Comparison of ENCODE assay signal across 17 cellular contexts in the genomic region with DNA sequence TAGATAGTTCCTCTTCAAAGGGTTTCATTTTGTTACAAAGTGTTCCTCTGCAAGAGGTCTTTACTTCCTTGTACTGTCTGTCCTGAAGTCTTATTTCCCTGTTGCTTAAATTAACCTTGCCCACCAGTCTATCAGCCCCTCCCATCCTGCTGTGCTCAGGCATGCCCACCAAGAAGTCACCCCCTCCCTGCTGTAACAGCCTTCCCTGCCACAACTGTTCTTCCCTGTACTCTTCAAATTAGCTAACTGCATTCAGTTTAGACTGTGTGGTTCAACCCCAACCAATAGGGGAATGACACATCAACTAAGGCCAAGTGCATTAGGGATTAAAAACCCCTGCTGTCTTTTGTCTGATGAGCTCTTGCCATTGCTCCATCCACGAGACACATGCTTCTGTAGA. TPM values are rescaled to one million over a fixed set of nuclear protein-coding genes. Genes with fewer than 3 reads are reported as not detected.
DNase-seq lines count a peak whose midpoint lies in the region; ATAC-seq and TF ChIP-seq lines count a peak whose summit lies in the region.
"Had no signal": no experiment of that assay in that cellular context is flagged by ENCODE, and none has a peak within 500 bp of the region (broad histone marks: within the 10 kb centered on the region; RNA-seq: fewer than 3 reads in every experiment).

No MANE protein-coding gene starts in this region.

- POLR2A ChIA-PET in activated CD4-positive, alpha-beta memory T cell treated with anti-CD3 and anti-CD28 coated beads, Interleukin-2, amount 10 ng/mL, durations not matched to agents 7 days and 5 days (lab: Charles Lee) = no interaction called here

- no peak for TF ChIP-seq CTCF in DND-41 (IDR thresholded peaks at IDR 0.05; ENCODE audit: borderline replicate concordance, extremely low read depth, low read length, poor library complexity, severe bottlenecking)

- no peak for DNase-seq in DND-41
- DNase-seq in NOMO-1 treated with DMSO at 0.1 percent for 48 hours (lab: John Stamatoyannopoulos, UW; ENCODE audit: unreplicated experiment) = peak; percentile 88
- peak; percentile 58 for DNase-seq in globus pallidus (ENCODE audit: low spot score)
- DNase-seq in putamen (ENCODE audit: low spot score) = peak; percentile 41
- DNase-seq in activated CD4-positive, alpha-beta memory T cell treated with anti-CD3 and anti-CD28 coated beads, Interleukin-2, amount 10 ng/mL, durations not matched to agents 7 days and 5 days = no peak
- no peak for DNase-seq in stimulated activated CD4-positive, alpha-beta T cell treated with anti-CD3 and anti-CD28 coated beads, Interleukin-4, amount 100 ng/mL, for 4 hours
- DNase-seq: Calu3; cerebellar nuclear complex; endodermal cell; KG1; NCI-H146; PC-3; stimulated activated CD4-positive, alpha-beta T cell treated with anti-CD3 and anti-CD28 coated beads, Interleukin-1b, Interleukin-23, amount 100 ng/mL, for 48 hours had no signal

- CTCF ChIA-PET in activated CD4-positive, alpha-beta memory T cell treated with anti-CD3 and anti-CD28 coated beads, Interleukin-2, amount 10 ng/mL, durations not matched to agents 7 days and 5 days (lab: Charles Lee) = no interaction called here

- no peaks in the 10 kb centered on the region for H3K36me3 Mint-ChIP-seq in activated T-helper 17 cell treated with anti-CD3 and anti-CD28 coated beads, Interleukin-2, amount 50 U/mL, for 72 hours (ENCODE audit: low read depth)
- no peaks in the 10 kb centered on the region for H3K36me3 Mint-ChIP-seq in activated CD4-positive, alpha-beta memory T cell treated with anti-CD3 and anti-CD28 coated beads, Interleukin-2, amount 10 ng/mL, durations not matched to agents 7 days and 5 days (ENCODE audit: low read depth)

- no peaks in the 10 kb centered on the region for H3K79me2 ChIP-seq in DND-41 (ENCODE audit: insufficient read depth, low read length)

- no peak overlapping the region for H3K4me2 ChIP-seq in DND-41 (ENCODE audit: insufficient read depth, low read length)

- H3K27me3 Mint-ChIP-seq in activated T-helper 17 cell treated with anti-CD3 and anti-CD28 coated beads, Interleukin-2, amount 50 U/mL, for 72 hours = peaks cover 4% of the 10 kb centered on the region
- H3K27me3 Mint-ChIP-seq in activated CD4-positive, alpha-beta memory T cell treated with anti-CD3 and anti-CD28 coated beads, Interleukin-2, amount 10 ng/mL, durations not matched to agents 7 days and 5 days = no peaks in the 10 kb centered on the region

- H3K4me3 ChIP-seq in DND-41 (ENCODE audit: low read depth in 1 of 2, low read length in 2 of 2) = no peak overlapping the region

- H3K4me1 Mint-ChIP-seq in activated T-helper 17 cell treated with anti-CD3 and anti-CD28 coated beads, Interleukin-2, amount 50 U/mL, for 72 hours = no peaks in the 10 kb centered on the region
- H3K4me1 Mint-ChIP-seq in activated CD4-positive, alpha-beta memory T cell treated with anti-CD3 and anti-CD28 coated beads, Interleukin-2, amount 10 ng/mL, durations not matched to agents 7 days and 5 days = no peaks in the 10 kb centered on the region
- H3K4me1 Mint-ChIP-seq: endodermal cell had no signal

- H3K9me3 ChIP-seq in DND-41 (ENCODE audit: insufficient read depth, low read length, severe bottlenecking) = peaks cover 19% of the 10 kb centered on the region

- H3K4me1 ChIP-seq in DND-41 (ENCODE audit: insufficient read depth, low read length) = peaks cover 14% of the 10 kb centered on the region

- peak overlapping the region; percentile 68 for H2AFZ ChIP-seq in DND-41 (ENCODE audit: low read depth, low read length)

- no peaks in the 10 kb centered on the region for H3K27me3 ChIP-seq in DND-41 (ENCODE audit: insufficient read depth, low read length, poor library complexity)

- H3K4me3 Mint-ChIP-seq in activated T-helper 17 cell treated with anti-CD3 and anti-CD28 coated beads, Interleukin-2, amount 50 U/mL, for 72 hours = no peak overlapping the region
- H3K4me3 Mint-ChIP-seq in activated CD4-positive, alpha-beta memory T cell treated with anti-CD3 and anti-CD28 coated beads, Interleukin-2, amount 10 ng/mL, durations not matched to agents 7 days and 5 days = no peak overlapping the region
- H3K4me3 Mint-ChIP-seq: endodermal cell had no signal

- peak overlapping the region; percentile 6; the same call in 1 of the 2 replicates for H3K9ac ChIP-seq in DND-41 (ENCODE audit: low read depth, low read length)

- peak overlapping the region; percentile 63; the same call in 1 of the 2 replicates for H3K27ac ChIP-seq in DND-41 (ENCODE audit: low read length)
- H3K27ac ChIP-seq: HL-60 had no signal

- peaks cover 22% of the 10 kb centered on the region for H3K9me3 Mint-ChIP-seq in activated T-helper 17 cell treated with anti-CD3 and anti-CD28 coated beads, Interleukin-2, amount 50 U/mL, for 72 hours
- peaks cover 36% of the 10 kb centered on the region for H3K9me3 Mint-ChIP-seq in activated CD4-positive, alpha-beta memory T cell treated with anti-CD3 and anti-CD28 coated beads, Interleukin-2, amount 10 ng/mL, durations not matched to agents 7 days and 5 days

- peak; percentile 54 for ATAC-seq in DND-41 (ENCODE audit: insufficient read depth, low read depth)
- no peak for ATAC-seq in activated T-helper 17 cell treated with anti-CD3 and anti-CD28 coated beads, Interleukin-2, amount 50 U/mL, for 72 hours (replicated peaks)
- ATAC-seq in HG02970 (IDR thresholded peaks at IDR 0.05; ENCODE audit: low FRiP score, unreplicated experiment) = no peak
- ATAC-seq: PC-3, SK-N-SH treated with all-trans-retinoic acid at 6 μM for 48 hours had no signal

- H4K20me1 ChIP-seq in DND-41 (ENCODE audit: insufficient read depth, low read length) = no peaks in the 10 kb centered on the region

- no peaks in the 10 kb centered on the region for H3K36me3 ChIP-seq in DND-41 (ENCODE audit: insufficient read depth, low read length)

- H3K27ac Mint-ChIP-seq in activated T-helper 17 cell treated with anti-CD3 and anti-CD28 coated beads, Interleukin-2, amount 50 U/mL, for 72 hours = no peak overlapping the region
- no peak overlapping the region for H3K27ac Mint-ChIP-seq in activated CD4-positive, alpha-beta memory T cell treated with anti-CD3 and anti-CD28 coated beads, Interleukin-2, amount 10 ng/mL, durations not matched to agents 7 days and 5 days
- H3K27ac Mint-ChIP-seq: endodermal cell had no signal

RNA-seq across cellular contexts. Expression of gene ZNF562, which starts 34.4 kb away (rescaled TPM):
- 10 to 100 TPM; 39.3 to 53.2 TPM for total RNA-seq in activated T-helper 17 cell treated with anti-CD3 and anti-CD28 coated beads, Interleukin-2, amount 50 U/mL, for 72 hours
- 10 to 100 TPM; 18.8 to 22.5 TPM for total RNA-seq in activated CD4-positive, alpha-beta memory T cell treated with anti-CD3 and anti-CD28 coated beads, Interleukin-2, amount 10 ng/mL, durations not matched to agents 7 days and 5 days

RNA-seq across cellular contexts. Expression of gene ZNF846, which starts 59.2 kb away (rescaled TPM):
- total RNA-seq in activated T-helper 17 cell treated with anti-CD3 and anti-CD28 coated beads, Interleukin-2, amount 50 U/mL, for 72 hours = 1 to 10 TPM; 3.8 to 8.4 TPM
- total RNA-seq in activated CD4-positive, alpha-beta memory T cell treated with anti-CD3 and anti-CD28 coated beads, Interleukin-2, amount 10 ng/mL, durations not matched to agents 7 days and 5 days = 1 to 10 TPM; 6.5 to 6.7 TPM

Comparison
In these comparisons a context has a peak if more than half of its experiments do, and no peak if none do; other contexts are left out.
1. DNase-seq: peak in NOMO-1 treated with DMSO at 0.1 percent for 48 hours (single experiment), globus pallidus (single experiment) and putamen (single experiment); none in DND-41 (single experiment), activated CD4-positive, alpha-beta memory T cell treated with anti-CD3 and anti-CD28 coated beads, Interleukin-2, amount 10 ng/mL, durations not matched to agents 7 days and 5 days (single experiment) and stimulated activated CD4-positive, alpha-beta T cell treated with anti-CD3 and anti-CD28 coated beads, Interleukin-4, amount 100 ng/mL, for 4 hours (0 of 2).